ENCODE assay signal across 15 cellular contexts in genomic region chr7:144203086-144203485, GRCh38. TPM values are rescaled to one million over a fixed set of nuclear protein-coding genes. Genes with fewer than 3 reads are reported as not detected.
"Had no signal": no experiment of that assay in that cellular context is flagged by ENCODE, and none has a peak within 500 bp of the region (broad histone marks: within the 10 kb centered on the region; RNA-seq: fewer than 3 reads in every experiment).

No MANE protein-coding gene starts in this region.

RNA-seq across cellular contexts. Expression of gene ARHGEF35, which starts 7.5 kb away (rescaled TPM):
- total RNA-seq: lung microvascular endothelial cell had no signal
- polyA plus RNA-seq: immature natural killer cell had no signal

RNA-seq across cellular contexts. Expression of gene CTAGE4, which starts 19.8 kb away (rescaled TPM):
- total RNA-seq: lung microvascular endothelial cell, myocyte had no signal
- polyA plus RNA-seq: immature natural killer cell had no signal

RNA-seq across cellular contexts. Expression of gene OR2A42, which starts 36.3 kb away (rescaled TPM):
- total RNA-seq: left colon, left lobe of liver, left lung, left ventricle myocardium inferior, left ventricle myocardium superior, liver, lower lobe of right lung, lung microvascular endothelial cell, mammary epithelial cell, mesenteric fat pad, mucosa of gallbladder, myocyte had no signal
- polyA plus RNA-seq: immature natural killer cell; keratinocyte; liver; mammary epithelial cell; naive thymus-derived CD4-positive, alpha-beta T cell had no signal
